1 cellular context compared by ENCODE assay signal in the genomic region with DNA sequence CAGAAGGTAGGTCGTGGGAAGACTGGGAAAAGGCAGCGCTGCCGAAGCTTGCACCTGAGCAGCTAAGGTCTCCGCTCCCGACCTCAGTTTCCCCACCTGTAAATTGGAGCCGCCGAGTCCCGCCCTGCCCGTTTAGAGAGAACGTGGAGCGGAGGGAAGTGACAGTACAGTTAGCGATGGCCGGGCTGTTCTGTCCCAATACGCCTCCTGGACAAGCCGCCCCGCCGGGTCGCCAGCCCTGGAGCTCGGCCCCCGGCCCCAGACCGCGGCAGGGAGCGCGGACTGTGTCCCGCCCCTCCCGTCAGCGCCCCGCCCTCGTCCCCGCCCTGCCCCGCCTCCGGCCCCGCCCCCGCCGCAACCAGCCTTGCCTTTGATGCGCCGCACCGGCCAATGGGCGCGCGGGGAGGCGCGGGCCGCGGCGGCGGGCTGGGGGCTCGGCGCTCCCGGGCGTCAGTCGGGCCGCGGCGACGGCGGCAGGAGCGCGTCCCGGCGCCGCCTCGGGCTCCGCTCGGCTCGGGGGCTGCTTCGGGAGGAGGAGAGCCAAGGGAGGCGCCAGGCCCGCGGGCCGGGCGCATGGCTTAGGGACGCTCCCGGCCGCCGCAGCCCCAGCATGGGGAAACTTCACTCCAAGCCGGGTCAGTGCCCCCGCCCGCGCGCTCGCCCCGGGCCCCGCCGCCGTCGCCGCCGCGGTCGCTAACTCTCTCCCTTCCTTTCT.
TF ChIP-seq lines count a peak whose summit lies in the region.

A gene with protein sequence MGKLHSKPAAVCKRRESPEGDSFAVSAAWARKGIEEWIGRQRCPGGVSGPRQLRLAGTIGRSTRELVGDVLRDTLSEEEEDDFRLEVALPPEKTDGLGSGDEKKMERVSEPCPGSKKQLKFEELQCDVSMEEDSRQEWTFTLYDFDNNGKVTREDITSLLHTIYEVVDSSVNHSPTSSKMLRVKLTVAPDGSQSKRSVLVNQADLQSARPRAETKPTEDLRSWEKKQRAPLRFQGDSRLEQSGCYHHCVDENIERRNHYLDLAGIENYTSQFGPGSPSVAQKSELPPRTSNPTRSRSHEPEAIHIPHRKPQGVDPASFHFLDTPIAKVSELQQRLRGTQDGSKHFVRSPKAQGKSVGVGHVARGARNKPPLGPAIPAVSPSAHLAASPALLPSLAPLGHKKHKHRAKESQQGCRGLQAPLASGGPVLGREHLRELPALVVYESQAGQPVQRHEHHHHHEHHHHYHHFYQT (plus strand): TSS at position 453 of the 715 bp plus-strand sequence. CDS start 158 bp downstream, at position 611.

TF ChIP-seq in HepG2, 621 proteins besides CTCF, POLR2A, EP300 and RAD21 (continued from another document and continues in another):
- TF ChIP-seq, protein P1, sequence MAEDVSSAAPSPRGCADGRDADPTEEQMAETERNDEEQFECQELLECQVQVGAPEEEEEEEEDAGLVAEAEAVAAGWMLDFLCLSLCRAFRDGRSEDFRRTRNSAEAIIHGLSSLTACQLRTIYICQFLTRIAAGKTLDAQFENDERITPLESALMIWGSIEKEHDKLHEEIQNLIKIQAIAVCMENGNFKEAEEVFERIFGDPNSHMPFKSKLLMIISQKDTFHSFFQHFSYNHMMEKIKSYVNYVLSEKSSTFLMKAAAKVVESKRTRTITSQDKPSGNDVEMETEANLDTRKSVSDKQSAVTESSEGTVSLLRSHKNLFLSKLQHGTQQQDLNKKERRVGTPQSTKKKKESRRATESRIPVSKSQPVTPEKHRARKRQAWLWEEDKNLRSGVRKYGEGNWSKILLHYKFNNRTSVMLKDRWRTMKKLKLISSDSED (CRISPR knock-in tag; IDR thresholded peaks at IDR 0.05): no peak
- TF ChIP-seq ZNF552 (CRISPR knock-in tag; IDR thresholded peaks at IDR 0.05; ENCODE audit: borderline replicate concordance): no peak
- TF ChIP-seq, protein P2, sequence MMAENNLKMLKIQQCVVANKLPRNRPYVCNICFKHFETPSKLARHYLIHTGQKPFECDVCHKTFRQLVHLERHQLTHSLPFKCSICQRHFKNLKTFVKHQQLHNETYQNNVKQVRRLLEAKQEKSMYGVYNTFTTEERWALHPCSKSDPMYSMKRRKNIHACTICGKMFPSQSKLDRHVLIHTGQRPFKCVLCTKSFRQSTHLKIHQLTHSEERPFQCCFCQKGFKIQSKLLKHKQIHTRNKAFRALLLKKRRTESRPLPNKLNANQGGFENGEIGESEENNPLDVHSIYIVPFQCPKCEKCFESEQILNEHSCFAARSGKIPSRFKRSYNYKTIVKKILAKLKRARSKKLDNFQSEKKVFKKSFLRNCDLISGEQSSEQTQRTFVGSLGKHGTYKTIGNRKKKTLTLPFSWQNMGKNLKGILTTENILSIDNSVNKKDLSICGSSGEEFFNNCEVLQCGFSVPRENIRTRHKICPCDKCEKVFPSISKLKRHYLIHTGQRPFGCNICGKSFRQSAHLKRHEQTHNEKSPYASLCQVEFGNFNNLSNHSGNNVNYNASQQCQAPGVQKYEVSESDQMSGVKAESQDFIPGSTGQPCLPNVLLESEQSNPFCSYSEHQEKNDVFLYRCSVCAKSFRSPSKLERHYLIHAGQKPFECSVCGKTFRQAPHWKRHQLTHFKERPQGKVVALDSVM (CRISPR knock-in tag; IDR thresholded peaks at IDR 0.05): no peak
- TF ChIP-seq ZNF615 (CRISPR knock-in tag; IDR thresholded peaks at IDR 0.05; ENCODE audit: borderline replicate concordance): no peak
- no peak; the same call in 1 of the 2 replicates for TF ChIP-seq ZSCAN21 (CRISPR knock-in tag; IDR thresholded peaks at IDR 0.05; ENCODE audit: borderline replicate concordance)
- peak; percentile 48 for TF ChIP-seq ZFX (CRISPR knock-in tag; IDR thresholded peaks at IDR 0.05; ENCODE audit: low read depth)
- TF ChIP-seq, protein P3, sequence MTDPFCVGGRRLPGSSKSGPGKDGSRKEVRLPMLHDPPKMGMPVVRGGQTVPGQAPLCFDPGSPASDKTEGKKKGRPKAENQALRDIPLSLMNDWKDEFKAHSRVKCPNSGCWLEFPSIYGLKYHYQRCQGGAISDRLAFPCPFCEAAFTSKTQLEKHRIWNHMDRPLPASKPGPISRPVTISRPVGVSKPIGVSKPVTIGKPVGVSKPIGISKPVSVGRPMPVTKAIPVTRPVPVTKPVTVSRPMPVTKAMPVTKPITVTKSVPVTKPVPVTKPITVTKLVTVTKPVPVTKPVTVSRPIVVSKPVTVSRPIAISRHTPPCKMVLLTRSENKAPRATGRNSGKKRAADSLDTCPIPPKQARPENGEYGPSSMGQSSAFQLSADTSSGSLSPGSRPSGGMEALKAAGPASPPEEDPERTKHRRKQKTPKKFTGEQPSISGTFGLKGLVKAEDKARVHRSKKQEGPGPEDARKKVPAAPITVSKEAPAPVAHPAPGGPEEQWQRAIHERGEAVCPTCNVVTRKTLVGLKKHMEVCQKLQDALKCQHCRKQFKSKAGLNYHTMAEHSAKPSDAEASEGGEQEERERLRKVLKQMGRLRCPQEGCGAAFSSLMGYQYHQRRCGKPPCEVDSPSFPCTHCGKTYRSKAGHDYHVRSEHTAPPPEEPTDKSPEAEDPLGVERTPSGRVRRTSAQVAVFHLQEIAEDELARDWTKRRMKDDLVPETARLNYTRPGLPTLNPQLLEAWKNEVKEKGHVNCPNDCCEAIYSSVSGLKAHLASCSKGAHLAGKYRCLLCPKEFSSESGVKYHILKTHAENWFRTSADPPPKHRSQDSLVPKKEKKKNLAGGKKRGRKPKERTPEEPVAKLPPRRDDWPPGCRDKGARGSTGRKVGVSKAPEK (CRISPR knock-in tag; IDR thresholded peaks at IDR 0.05; ENCODE audit: borderline replicate concordance): no peak
- no peak for TF ChIP-seq NFE2L1 (CRISPR knock-in tag; IDR thresholded peaks at IDR 0.05; ENCODE audit: borderline replicate concordance)
- no peak for TF ChIP-seq ESRRA (CRISPR knock-in tag; IDR thresholded peaks at IDR 0.05; ENCODE audit: low read depth)
- no peak for TF ChIP-seq FLYWCH1 (CRISPR knock-in tag; IDR thresholded peaks at IDR 0.05)
- peak; percentile 92 for TF ChIP-seq TAF1 (CRISPR knock-in tag; IDR thresholded peaks at IDR 0.05)
- TF ChIP-seq, protein P4, sequence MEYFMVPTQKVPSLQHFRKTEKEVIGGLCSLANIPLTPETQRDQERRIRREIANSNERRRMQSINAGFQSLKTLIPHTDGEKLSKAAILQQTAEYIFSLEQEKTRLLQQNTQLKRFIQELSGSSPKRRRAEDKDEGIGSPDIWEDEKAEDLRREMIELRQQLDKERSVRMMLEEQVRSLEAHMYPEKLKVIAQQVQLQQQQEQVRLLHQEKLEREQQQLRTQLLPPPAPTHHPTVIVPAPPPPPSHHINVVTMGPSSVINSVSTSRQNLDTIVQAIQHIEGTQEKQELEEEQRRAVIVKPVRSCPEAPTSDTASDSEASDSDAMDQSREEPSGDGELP (IDR thresholded peaks at IDR 0.05; ENCODE audit: borderline replicate concordance, low read depth): 0 out of 2 replicates have a peak, but pooled peaks have one; percentile 33
- TF ChIP-seq ZNF225 (CRISPR knock-in tag; IDR thresholded peaks at IDR 0.05): no peak
- TF ChIP-seq GFI1 (CRISPR knock-in tag; IDR thresholded peaks at IDR 0.05; ENCODE audit: borderline replicate concordance): peak; percentile 18; the same call in 1 of the 2 replicates
- no peak for TF ChIP-seq ZNF790 (CRISPR knock-in tag; IDR thresholded peaks at IDR 0.05; ENCODE audit: borderline replicate concordance)
- TF ChIP-seq, protein P5, sequence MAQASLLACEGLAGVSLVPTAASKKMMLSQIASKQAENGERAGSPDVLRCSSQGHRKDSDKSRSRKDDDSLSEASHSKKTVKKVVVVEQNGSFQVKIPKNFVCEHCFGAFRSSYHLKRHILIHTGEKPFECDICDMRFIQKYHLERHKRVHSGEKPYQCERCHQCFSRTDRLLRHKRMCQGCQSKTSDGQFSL (CRISPR knock-in tag; IDR thresholded peaks at IDR 0.05): no peak
- TF ChIP-seq, protein P6, sequence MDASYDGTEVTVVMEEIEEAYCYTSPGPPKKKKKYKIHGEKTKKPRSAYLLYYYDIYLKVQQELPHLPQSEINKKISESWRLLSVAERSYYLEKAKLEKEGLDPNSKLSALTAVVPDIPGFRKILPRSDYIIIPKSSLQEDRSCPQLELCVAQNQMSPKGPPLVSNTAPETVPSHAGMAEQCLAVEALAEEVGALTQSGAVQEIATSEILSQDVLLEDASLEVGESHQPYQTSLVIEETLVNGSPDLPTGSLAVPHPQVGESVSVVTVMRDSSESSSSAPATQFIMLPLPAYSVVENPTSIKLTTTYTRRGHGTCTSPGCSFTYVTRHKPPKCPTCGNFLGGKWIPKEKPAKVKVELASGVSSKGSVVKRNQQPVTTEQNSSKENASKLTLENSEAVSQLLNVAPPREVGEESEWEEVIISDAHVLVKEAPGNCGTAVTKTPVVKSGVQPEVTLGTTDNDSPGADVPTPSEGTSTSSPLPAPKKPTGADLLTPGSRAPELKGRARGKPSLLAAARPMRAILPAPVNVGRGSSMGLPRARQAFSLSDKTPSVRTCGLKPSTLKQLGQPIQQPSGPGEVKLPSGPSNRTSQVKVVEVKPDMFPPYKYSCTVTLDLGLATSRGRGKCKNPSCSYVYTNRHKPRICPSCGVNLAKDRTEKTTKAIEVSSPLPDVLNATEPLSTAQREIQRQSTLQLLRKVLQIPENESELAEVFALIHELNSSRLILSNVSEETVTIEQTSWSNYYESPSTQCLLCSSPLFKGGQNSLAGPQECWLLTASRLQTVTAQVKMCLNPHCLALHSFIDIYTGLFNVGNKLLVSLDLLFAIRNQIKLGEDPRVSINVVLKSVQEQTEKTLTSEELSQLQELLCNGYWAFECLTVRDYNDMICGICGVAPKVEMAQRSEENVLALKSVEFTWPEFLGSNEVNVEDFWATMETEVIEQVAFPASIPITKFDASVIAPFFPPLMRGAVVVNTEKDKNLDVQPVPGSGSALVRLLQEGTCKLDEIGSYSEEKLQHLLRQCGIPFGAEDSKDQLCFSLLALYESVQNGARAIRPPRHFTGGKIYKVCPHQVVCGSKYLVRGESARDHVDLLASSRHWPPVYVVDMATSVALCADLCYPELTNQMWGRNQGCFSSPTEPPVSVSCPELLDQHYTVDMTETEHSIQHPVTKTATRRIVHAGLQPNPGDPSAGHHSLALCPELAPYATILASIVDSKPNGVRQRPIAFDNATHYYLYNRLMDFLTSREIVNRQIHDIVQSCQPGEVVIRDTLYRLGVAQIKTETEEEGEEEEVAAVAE (CRISPR knock-in tag; IDR thresholded peaks at IDR 0.05; ENCODE audit: borderline replicate concordance): no peak; the same call in 1 of the 2 replicates
- TF ChIP-seq ZNF557 (CRISPR knock-in tag; IDR thresholded peaks at IDR 0.05): no peak
- TF ChIP-seq, protein P7, sequence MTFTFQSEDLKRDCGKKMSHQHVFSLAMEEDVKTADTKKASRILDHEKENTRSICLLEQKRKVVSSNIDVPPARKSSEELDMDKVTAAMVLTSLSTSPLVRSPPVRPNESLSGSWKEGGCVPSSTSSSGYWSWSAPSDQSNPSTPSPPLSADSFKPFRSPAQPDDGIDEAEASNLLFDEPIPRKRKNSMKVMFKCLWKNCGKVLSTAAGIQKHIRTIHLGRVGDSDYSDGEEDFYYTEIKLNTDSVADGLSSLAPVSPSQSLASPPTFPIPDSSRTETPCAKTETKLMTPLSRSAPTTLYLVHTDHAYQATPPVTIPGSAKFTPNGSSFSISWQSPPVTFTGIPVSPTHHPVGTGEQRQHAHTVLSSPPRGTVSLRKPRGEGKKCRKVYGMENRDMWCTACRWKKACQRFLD (CRISPR knock-in tag; IDR thresholded peaks at IDR 0.05; ENCODE audit: borderline replicate concordance): no peak
- TF ChIP-seq POLR2AphosphoS5 (IDR thresholded peaks at IDR 0.05; ENCODE audit: low read depth, low read length): peak; percentile 80
- no peak for TF ChIP-seq PLRG1 (conservative IDR thresholded peaks at IDR 0.05)
- no peak for TF ChIP-seq MLLT10 (CRISPR knock-in tag; IDR thresholded peaks at IDR 0.05)
- TF ChIP-seq PITX1 (CRISPR knock-in tag; IDR thresholded peaks at IDR 0.05): no peak
- TF ChIP-seq MAF1 (CRISPR knock-in tag; IDR thresholded peaks at IDR 0.05; ENCODE audit: borderline replicate concordance): 0 out of 2 replicates have a peak, but pooled peaks have one; percentile 4
- no peak for TF ChIP-seq RARG (CRISPR knock-in tag; IDR thresholded peaks at IDR 0.05; ENCODE audit: low read depth)
- 0 out of 2 replicates have a peak, but pooled peaks have one; percentile 3 for TF ChIP-seq MEIS1 (CRISPR knock-in tag; IDR thresholded peaks at IDR 0.05; ENCODE audit: borderline replicate concordance)
- no peak for TF ChIP-seq GATAD2A (CRISPR knock-in tag; IDR thresholded peaks at IDR 0.05)
- no peak for TF ChIP-seq PHF21A (CRISPR knock-in tag; IDR thresholded peaks at IDR 0.05)
- TF ChIP-seq ZNF33B (CRISPR knock-in tag; IDR thresholded peaks at IDR 0.05): no peak; the same call in 1 of the 2 replicates
- TF ChIP-seq ZNF20 (CRISPR knock-in tag; IDR thresholded peaks at IDR 0.05): no peak
- TF ChIP-seq, protein P8, sequence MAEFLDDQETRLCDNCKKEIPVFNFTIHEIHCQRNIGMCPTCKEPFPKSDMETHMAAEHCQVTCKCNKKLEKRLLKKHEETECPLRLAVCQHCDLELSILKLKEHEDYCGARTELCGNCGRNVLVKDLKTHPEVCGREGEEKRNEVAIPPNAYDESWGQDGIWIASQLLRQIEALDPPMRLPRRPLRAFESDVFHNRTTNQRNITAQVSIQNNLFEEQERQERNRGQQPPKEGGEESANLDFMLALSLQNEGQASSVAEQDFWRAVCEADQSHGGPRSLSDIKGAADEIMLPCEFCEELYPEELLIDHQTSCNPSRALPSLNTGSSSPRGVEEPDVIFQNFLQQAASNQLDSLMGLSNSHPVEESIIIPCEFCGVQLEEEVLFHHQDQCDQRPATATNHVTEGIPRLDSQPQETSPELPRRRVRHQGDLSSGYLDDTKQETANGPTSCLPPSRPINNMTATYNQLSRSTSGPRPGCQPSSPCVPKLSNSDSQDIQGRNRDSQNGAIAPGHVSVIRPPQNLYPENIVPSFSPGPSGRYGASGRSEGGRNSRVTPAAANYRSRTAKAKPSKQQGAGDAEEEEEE (CRISPR knock-in tag; IDR thresholded peaks at IDR 0.05; ENCODE audit: borderline replicate concordance): no peak
- 0 out of 2 replicates have a peak, but pooled peaks have one; percentile 1 for TF ChIP-seq ZMYM4 (CRISPR knock-in tag; IDR thresholded peaks at IDR 0.05)
- TF ChIP-seq CEBPB (IDR thresholded peaks at IDR 0.05; ENCODE audit: borderline replicate concordance, low read depth, low read length): no peak
- TF ChIP-seq SP140L (CRISPR knock-in tag; IDR thresholded peaks at IDR 0.05; ENCODE audit: borderline replicate concordance): no peak
- TF ChIP-seq, protein P9, sequence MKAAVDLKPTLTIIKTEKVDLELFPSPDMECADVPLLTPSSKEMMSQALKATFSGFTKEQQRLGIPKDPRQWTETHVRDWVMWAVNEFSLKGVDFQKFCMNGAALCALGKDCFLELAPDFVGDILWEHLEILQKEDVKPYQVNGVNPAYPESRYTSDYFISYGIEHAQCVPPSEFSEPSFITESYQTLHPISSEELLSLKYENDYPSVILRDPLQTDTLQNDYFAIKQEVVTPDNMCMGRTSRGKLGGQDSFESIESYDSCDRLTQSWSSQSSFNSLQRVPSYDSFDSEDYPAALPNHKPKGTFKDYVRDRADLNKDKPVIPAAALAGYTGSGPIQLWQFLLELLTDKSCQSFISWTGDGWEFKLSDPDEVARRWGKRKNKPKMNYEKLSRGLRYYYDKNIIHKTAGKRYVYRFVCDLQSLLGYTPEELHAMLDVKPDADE (CRISPR knock-in tag; IDR thresholded peaks at IDR 0.05): no peak
- TF ChIP-seq JUNB (CRISPR knock-in tag; IDR thresholded peaks at IDR 0.05; ENCODE audit: borderline replicate concordance): no peak
- TF ChIP-seq ZNF549 (CRISPR knock-in tag; IDR thresholded peaks at IDR 0.05): no peak
- peak; percentile 50; the same call in 1 of the 2 replicates for TF ChIP-seq YEATS4 (CRISPR knock-in tag; IDR thresholded peaks at IDR 0.05; ENCODE audit: borderline replicate concordance)
- TF ChIP-seq ZNF737 (CRISPR knock-in tag; IDR thresholded peaks at IDR 0.05; ENCODE audit: borderline replicate concordance): no peak
- TF ChIP-seq PHF5A (CRISPR knock-in tag; IDR thresholded peaks at IDR 0.05; ENCODE audit: low read depth, unreplicated experiment): no peak
